10 cellular contexts compared by ENCODE assay signal in the genomic region with DNA sequence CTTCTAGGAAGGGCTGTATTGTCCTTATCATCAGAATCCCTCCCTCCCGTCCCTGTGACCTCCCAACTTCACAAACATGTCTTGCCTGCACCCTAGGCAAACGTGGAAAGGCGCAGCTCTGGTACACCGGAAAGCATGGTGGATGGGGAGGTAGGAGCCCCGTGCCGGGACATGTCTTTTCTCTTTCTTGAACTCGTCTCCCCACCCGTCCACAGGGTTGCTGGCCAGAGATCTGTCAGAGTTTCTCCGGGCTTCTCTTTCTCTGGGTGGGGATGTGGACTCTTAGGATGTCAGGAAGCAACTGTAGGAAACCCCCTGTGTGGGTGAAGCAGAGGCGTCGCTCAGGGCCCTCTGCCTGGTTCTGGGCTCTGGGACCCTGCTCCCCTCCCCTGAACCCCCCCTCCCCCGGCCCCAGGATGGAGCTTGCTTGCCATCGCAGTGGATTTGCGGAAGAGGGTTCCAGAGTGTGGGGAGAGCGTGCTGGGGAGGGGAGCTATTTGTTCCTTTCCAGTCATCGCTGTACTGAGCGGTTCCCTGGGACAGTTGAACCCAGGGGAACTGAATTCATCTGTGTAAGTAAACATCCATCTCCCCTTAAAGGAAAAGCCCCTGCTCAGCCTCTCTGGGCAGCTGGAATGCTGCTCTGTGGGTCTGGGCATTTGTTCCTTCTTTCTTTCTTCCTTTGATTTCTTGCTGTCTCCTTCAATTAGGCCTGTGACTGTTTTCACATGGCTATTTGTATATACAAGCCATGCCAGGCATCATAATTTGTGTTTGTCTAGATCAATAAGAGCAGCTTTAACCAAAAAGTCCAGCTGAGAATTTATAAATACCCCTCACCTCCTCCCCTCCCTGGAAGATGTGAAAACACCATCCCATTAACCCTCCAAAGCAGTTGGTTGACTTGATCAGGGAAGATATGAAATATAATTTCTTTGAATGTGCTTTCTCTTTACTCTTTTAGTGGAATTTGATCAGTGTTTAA.
A peak's percentile ranks its signal among the peaks of the same experiment; 100 is the strongest.
DNase-seq lines count a peak whose midpoint lies in the region; ATAC-seq, FAIRE-seq and TF ChIP-seq lines count a peak whose summit lies in the region.
"Had no signal": no experiment of that assay in that cellular context is flagged by ENCODE, and none has a peak within 500 bp of the region (broad histone marks: within the 10 kb centered on the region; RNA-seq: fewer than 3 reads in every experiment).

No MANE protein-coding gene starts in this region.

- peaks cover 90% of the 10 kb centered on the region for H3K4me1 Mint-ChIP-seq in activated CD4-positive, alpha-beta memory T cell treated with anti-CD3 and anti-CD28 coated beads for 36 hours (ENCODE audit: low read depth)

- no peaks in the 10 kb centered on the region for H3K27me3 ChIP-seq in HCT116 (ENCODE audit: insufficient read depth, low read length)
- no peaks in the 10 kb centered on the region for H3K27me3 ChIP-seq in heart left ventricle
- H3K27me3 ChIP-seq in gastrocnemius medialis = no peaks in the 10 kb centered on the region

- H3K9me2 ChIP-seq in HCT116 (ENCODE audit: insufficient read depth) = no peaks in the 10 kb centered on the region

- ATAC-seq in HCT116 (no peak), heart left ventricle (peak; percentile 19 to 30 (median 24)), gastrocnemius medialis (peak in 1 of 2 donors; percentile 27), HG02610 (IDR thresholded peaks at IDR 0.05; ENCODE audit: unreplicated experiment) (no peak), HG02840 (IDR thresholded peaks at IDR 0.05; ENCODE audit: low FRiP score, unreplicated experiment) (no peak), GM21381 (IDR thresholded peaks at IDR 0.05; ENCODE audit: unreplicated experiment) (no peak)

- H2AFZ ChIP-seq in HCT116 (ENCODE audit: low read depth, low read length, poor library complexity, severe bottlenecking) = no peak overlapping the region

- H3K4me3 Mint-ChIP-seq in activated CD4-positive, alpha-beta memory T cell treated with anti-CD3 and anti-CD28 coated beads for 36 hours = no peak overlapping the region

- intact Hi-C loops in HCT116 (cut with micrococcal nuclease) (no loop called here), heart left ventricle (cut with DNase I) (no loop called here), gastrocnemius medialis (cut with DNase I; ENCODE audit: low total_unique reads) (no loop called here)
- intact Hi-C loops in activated CD4-positive, alpha-beta memory T cell treated with anti-CD3 and anti-CD28 coated beads for 36 hours (cut with micrococcal nuclease) = no loop called here

- H3K27ac Mint-ChIP-seq in activated CD4-positive, alpha-beta memory T cell treated with anti-CD3 and anti-CD28 coated beads for 36 hours = peak overlapping the region; percentile 95

- TF ChIP-seq RAD21 in HCT116 (IDR thresholded peaks at IDR 0.05; ENCODE audit: low read depth) = no peak

- no peak overlapping the region for H3K4me3 ChIP-seq in HCT116 (replicated peaks in 1 of 2; ENCODE audit: low read depth in 1 of 2, low read length in 2 of 2)
- peak overlapping the region in 9 of 12 donors; percentile 25 to 44 (median 32) for H3K4me3 ChIP-seq in heart left ventricle
- H3K4me3 ChIP-seq in gastrocnemius medialis = peak overlapping the region; percentile 13 to 32 (median 24)

- no peaks in the 10 kb centered on the region for H3K9me3 ChIP-seq in HCT116 (ENCODE audit: control insufficient read depth in 1 of 2, insufficient read depth in 1 of 2, low read depth in 1 of 2, low read length in 2 of 2)
- no peaks in the 10 kb centered on the region for H3K9me3 ChIP-seq in heart left ventricle
- no peaks in the 10 kb centered on the region for H3K9me3 ChIP-seq in gastrocnemius medialis

- no peak for FAIRE-seq in frontal cortex (lab: Jason Lieb, UNC)
- FAIRE-seq: colon had no signal

- no peak overlapping the region for H3K4me2 ChIP-seq in HCT116 (ENCODE audit: low read length)

- H3K9ac ChIP-seq in HCT116 (ENCODE audit: low read length) = peak overlapping the region; percentile 21; the same call in 1 of the 2 replicates

- no peaks in the 10 kb centered on the region for H3K27me3 Mint-ChIP-seq in activated CD4-positive, alpha-beta memory T cell treated with anti-CD3 and anti-CD28 coated beads for 36 hours

- peaks cover 4% of the 10 kb centered on the region for H3K36me3 Mint-ChIP-seq in activated CD4-positive, alpha-beta memory T cell treated with anti-CD3 and anti-CD28 coated beads for 36 hours

- H3K79me2 ChIP-seq in HCT116 (ENCODE audit: insufficient read depth, low read length) = peaks cover 99% of the 10 kb centered on the region

- POLR2A ChIA-PET in HCT116 (lab: Charles Lee) = interaction anchor here (1.6 kb wide), 1 partner anchor 10 kb away, joined by 6 read pairs; no protein-coding TSS in a partner anchor
- POLR2A ChIA-PET in activated CD4-positive, alpha-beta memory T cell treated with anti-CD3 and anti-CD28 coated beads for 36 hours (lab: Charles Lee) = interaction anchor here (0.9 to 1.3 kb wide), 3 partner anchors 17 to 48 kb away, joined by 3 to 5 read pairs (median 4); no protein-coding TSS in a partner anchor

- no TSS peak for BruUV-seq in HCT116 (replicated peaks; lab: Mats Ljungman, UMichigan)

- TF ChIP-seq POLR2A in HCT116 (IDR thresholded peaks at IDR 0.05; ENCODE audit: borderline replicate concordance, extremely low read depth, insufficient read depth, insufficient read length) (no peak), heart left ventricle (IDR thresholded peaks at IDR 0.05) (no peak), gastrocnemius medialis (IDR thresholded peaks at IDR 0.05) (no peak)

- no peaks in the 10 kb centered on the region for H3K36me3 ChIP-seq in HCT116 (ENCODE audit: control insufficient read depth in 1 of 2, insufficient read depth in 2 of 2, low read length in 2 of 2)
- no peaks in the 10 kb centered on the region for H3K36me3 ChIP-seq in heart left ventricle
- H3K36me3 ChIP-seq in gastrocnemius medialis = no peaks in the 10 kb centered on the region

- RAD21 ChIA-PET in HCT116 (lab: Charles Lee; ENCODE audit: low non-redundant PET in 1 of 2, low total read pairs in 2 of 2, uncharacterized antibody in 2 of 2, unreplicated experiment in 2 of 2) = no interaction called here

- in situ Hi-C loops in gastrocnemius medialis (cut with MboI; ENCODE audit: low sequenced_read_pairs in 4 of 4) = loop anchor here in 1 of 4 donors (25.0 kb wide), 1 partner anchor 99 kb away; no protein-coding TSS in a partner anchor

- H4K20me1 ChIP-seq in HCT116 (ENCODE audit: insufficient read depth) = no peaks in the 10 kb centered on the region

- 49 to 56% (median 55%) methylated on average over 14 to 17 of the region's 17 CpGs for WGBS in heart left ventricle, 4 donors

- CTCF ChIA-PET in HCT116 (lab: Charles Lee) = no interaction called here
- CTCF ChIA-PET in activated CD4-positive, alpha-beta memory T cell treated with anti-CD3 and anti-CD28 coated beads for 36 hours (lab: Charles Lee) = interaction anchor here (0.6 to 1.3 kb wide), 2 partner anchors 12 to 201 kb away, joined by 3 read pairs; no protein-coding TSS in a partner anchor

- no peak overlapping the region for H3K27ac ChIP-seq in HCT116 (ENCODE audit: low read depth, low read length)
- H3K27ac ChIP-seq in heart left ventricle = peak overlapping the region in 11 of 12 donors; percentile 58 to 75 (median 69)
- H3K27ac ChIP-seq in gastrocnemius medialis = peak overlapping the region; percentile 51 to 71 (median 60)

- H3K9me3 Mint-ChIP-seq in activated CD4-positive, alpha-beta memory T cell treated with anti-CD3 and anti-CD28 coated beads for 36 hours = no peaks in the 10 kb centered on the region

- TF ChIP-seq CTCF in HCT116 (IDR thresholded peaks at IDR 0.05 in 2 of 3, conservative IDR thresholded peaks at IDR 0.05 in 1 of 3; ENCODE audit: borderline replicate concordance in 1 of 3, insufficient read depth in 1 of 3, low read depth in 2 of 3, low read length in 2 of 3) (no peak), heart left ventricle (IDR thresholded peaks at IDR 0.05) (no peak), gastrocnemius medialis (IDR thresholded peaks at IDR 0.05 in 4 of 5, conservative IDR thresholded peaks at IDR 0.05 in 1 of 5) (no peak)

- H3K4me1 ChIP-seq in HCT116 (ENCODE audit: control insufficient read depth in 1 of 2, insufficient read depth in 2 of 2, low read length in 2 of 2) = peaks cover 50 to 94% of the 10 kb centered on the region in 2 experiments
- H3K4me1 ChIP-seq in heart left ventricle = peaks cover 11 to 99% (median 76%) of the 10 kb centered on the region in 12 donors
- peaks cover 94 to 98% of the 10 kb centered on the region in 2 donors for H3K4me1 ChIP-seq in gastrocnemius medialis

- DNase-seq in HCT116 (ENCODE audit: low read depth, low spot score) = no peak
- no peak for DNase-seq in activated CD4-positive, alpha-beta memory T cell treated with anti-CD3 and anti-CD28 coated beads for 36 hours
- no peak for DNase-seq in heart left ventricle
- DNase-seq in gastrocnemius medialis = no peak
- DNase-seq in frontal cortex (ENCODE audit: low spot score in 2 of 2) = no peak
- DNase-seq: posterior cingulate gyrus had no signal

TF ChIP-seq in HCT116, 20 proteins besides CTCF, POLR2A, EP300 and RAD21 (continues in another document):
- TF ChIP-seq, protein P1, sequence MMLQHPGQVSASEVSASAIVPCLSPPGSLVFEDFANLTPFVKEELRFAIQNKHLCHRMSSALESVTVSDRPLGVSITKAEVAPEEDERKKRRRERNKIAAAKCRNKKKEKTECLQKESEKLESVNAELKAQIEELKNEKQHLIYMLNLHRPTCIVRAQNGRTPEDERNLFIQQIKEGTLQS (IDR thresholded peaks at IDR 0.05) = no peak
- no peak for TF ChIP-seq SRF (IDR thresholded peaks at IDR 0.05; ENCODE audit: low read depth)
- TF ChIP-seq EZH2phosphoT487 (IDR thresholded peaks at IDR 0.05; ENCODE audit: borderline replicate concordance) = no peak
- TF ChIP-seq ZFX (IDR thresholded peaks at IDR 0.05) = no peak

Comparison
In these comparisons a context has a peak if more than half of its experiments do, and no peak if none do; other contexts are left out.
1. ATAC-seq: peak in heart left ventricle (4 of 4); none in HCT116 (single experiment), HG02610 (single experiment), HG02840 (single experiment) and GM21381 (single experiment).
2. H3K4me3 ChIP-seq: peak in heart left ventricle (9 of 12) and gastrocnemius medialis (4 of 4); none in HCT116 (0 of 2).